8 cellular contexts compared by ENCODE assay signal in the genomic region with DNA sequence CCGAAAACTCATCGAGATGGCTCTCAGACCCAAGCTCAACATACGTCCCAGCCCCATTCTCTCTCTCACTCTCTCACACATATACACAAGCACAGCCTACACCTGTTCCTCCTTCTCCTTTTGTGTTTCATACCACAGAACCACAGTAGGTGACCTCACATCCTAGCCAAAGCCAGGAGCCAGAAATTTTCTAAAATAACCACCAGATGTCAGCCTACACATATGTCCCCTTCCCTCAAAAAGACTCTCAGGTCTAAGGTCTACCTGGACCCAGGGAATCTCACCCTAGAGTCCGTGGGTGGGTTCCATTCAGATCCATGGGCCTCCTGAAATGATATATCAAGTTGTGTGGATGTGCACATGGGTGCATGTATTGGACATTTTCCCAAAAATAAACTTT.
DNase-seq lines count a peak whose midpoint lies in the region; ATAC-seq and TF ChIP-seq lines count a peak whose summit lies in the region.

No MANE protein-coding gene starts in this region.

- POLR2A ChIA-PET in GM10248 (lab: Yijun Ruan, JAX), result no interaction called here

- DNase-seq in GM10248 (ENCODE audit: extremely low spot score) (peak; percentile 28), SHP77 treated with DMSO at 0.1 percent for 48 hours (lab: John Stamatoyannopoulos, UW) (peak; percentile 62), left lobe of liver (ENCODE audit: low spot score) (no peak), CD1c-positive myeloid dendritic cell (ENCODE audit: extremely low spot score) (no peak)
- DNase-seq in stimulated activated CD4-positive, alpha-beta T cell treated with anti-CD3 and anti-CD28 coated beads, Interleukin-2, amount 100 ng/mL, for 48 hours, result no peak
- no peak for DNase-seq in activated naive CD4-positive, alpha-beta T cell treated with Interleukin-2 at 50 U/mL for 16 hours

- ATAC-seq in GM21367 (IDR thresholded peaks at IDR 0.05; ENCODE audit: unreplicated experiment), result peak; percentile 97
- ATAC-seq in HG03521 (IDR thresholded peaks at IDR 0.05; ENCODE audit: unreplicated experiment), result peak; percentile 88
- peak; percentile 78 for ATAC-seq in left lobe of liver

- no peak for TF ChIP-seq CTCF in GM10248 (IDR thresholded peaks at IDR 0.05; ENCODE audit: control extremely low read depth, extremely low read depth, low read depth, missing control alignments)

- CTCF ChIA-PET in GM10248 (lab: Yijun Ruan, JAX), result interaction anchor here (1.5 kb wide), 1 partner anchor 63 kb away, joined by 3 read pairs; no protein-coding TSS in a partner anchor

Comparison
In these comparisons a context has a peak if more than half of its experiments do, and no peak if none do; other contexts are left out.
1. DNase-seq: peak in GM10248 (single experiment) and SHP77 treated with DMSO at 0.1 percent for 48 hours (single experiment); none in left lobe of liver (single experiment), stimulated activated CD4-positive, alpha-beta T cell treated with anti-CD3 and anti-CD28 coated beads, Interleukin-2, amount 100 ng/mL, for 48 hours (0 of 2), activated naive CD4-positive, alpha-beta T cell treated with Interleukin-2 at 50 U/mL for 16 hours (single experiment) and CD1c-positive myeloid dendritic cell (single experiment).
2. Peak in every context shown above with its lines, with median percentiles within 50 percentile points of each other: ATAC-seq.